ENCODE assay signal across 2 cellular contexts in genomic region chr9:16796304-16796825, GRCh38.
TF ChIP-seq lines count a peak whose summit lies in the region.

No MANE protein-coding gene starts in this region.

TF ChIP-seq in GM23338, 12 proteins besides CTCF, POLR2A, EP300 and RAD21 (continued from another document):
- TF ChIP-seq ETS1 (IDR thresholded peaks at IDR 0.05) (no peak), CREB1 (CRISPR knock-in tag; IDR thresholded peaks at IDR 0.05; ENCODE audit: low read depth) (no peak), NANOG (IDR thresholded peaks at IDR 0.05; ENCODE audit: borderline replicate concordance) (no peak), REST (IDR thresholded peaks at IDR 0.05; ENCODE audit: unreplicated experiment) (no peak), ZNF114 (CRISPR knock-in tag; IDR thresholded peaks at IDR 0.05) (no peak), STAT1 (IDR thresholded peaks at IDR 0.05; ENCODE audit: unreplicated experiment) (no peak), EZH2 (IDR thresholded peaks at IDR 0.05; ENCODE audit: low read depth, unreplicated experiment) (no peak), ZNF331 (CRISPR knock-in tag; IDR thresholded peaks at IDR 0.05; ENCODE audit: low read depth) (no peak), POLR2AphosphoS5 (IDR thresholded peaks at IDR 0.05; ENCODE audit: low read depth) (no peak), ZNF462 (CRISPR knock-in tag; IDR thresholded peaks at IDR 0.05) (no peak)

TF ChIP-seq in WTC11, 78 proteins besides CTCF, POLR2A, EP300 and RAD21 (continued from another document):
- no peak for TF ChIP-seq ZBTB43 (CRISPR knock-in tag; IDR thresholded peaks at IDR 0.05)
